ENCODE assay signal across 21 cellular contexts in the genomic region with DNA sequence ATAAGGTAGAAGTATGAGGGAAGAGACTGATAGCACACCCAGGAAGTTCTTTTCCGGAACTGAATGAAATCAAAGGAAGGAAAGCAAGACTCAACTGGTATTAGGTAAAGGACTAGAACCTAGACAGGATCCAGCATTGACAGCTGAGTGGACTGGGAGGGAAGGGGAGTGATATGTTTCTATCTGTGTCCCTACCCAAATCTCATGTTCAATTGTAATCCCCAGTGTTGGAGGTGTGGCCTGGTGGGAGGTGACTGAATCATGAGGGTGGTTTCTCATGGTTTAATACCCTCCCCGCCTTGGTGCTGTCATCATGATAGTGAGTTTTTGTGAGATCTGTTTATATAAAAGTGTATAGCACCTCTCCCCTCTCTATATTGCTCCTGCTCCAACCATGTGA.
DNase-seq lines count a peak whose midpoint lies in the region; ATAC-seq and TF ChIP-seq lines count a peak whose summit lies in the region.
"Had no signal": no experiment of that assay in that cellular context is flagged by ENCODE, and none has a peak within 500 bp of the region (broad histone marks: within the 10 kb centered on the region; RNA-seq: fewer than 3 reads in every experiment).

No MANE protein-coding gene starts in this region.

- peak overlapping the region; percentile 69 for H2AFZ ChIP-seq in osteoblast (ENCODE audit: low read length)

- H3K4me3 Mint-ChIP-seq in activated CD4-positive, alpha-beta T cell treated with anti-CD3 and anti-CD28 coated beads for 36 hours: no peak overlapping the region
- no peak overlapping the region for H3K4me3 Mint-ChIP-seq in chondrocyte (ENCODE audit: unreplicated experiment)
- H3K4me3 Mint-ChIP-seq: activated T-helper 1 cell treated with anti-CD3 and anti-CD28 coated beads, Interleukin-12 subunit alpha, Interleukin-12 subunit beta, Interleukin-2, Interleukin-4 antibody, amounts not matched to agents 30 ng/mL and 10 ng/mL and 1 ng/mL, durations not matched to agents 14 hours and 24 hours and 36 hours had no signal

- intact Hi-C loops in activated CD4-positive, alpha-beta T cell treated with anti-CD3 and anti-CD28 coated beads for 36 hours (cut with DNase I, micrococcal nuclease): no loop called here

- H3K27ac Mint-ChIP-seq in activated CD4-positive, alpha-beta T cell treated with anti-CD3 and anti-CD28 coated beads for 36 hours: peak overlapping the region; percentile 83
- H3K27ac Mint-ChIP-seq in chondrocyte (ENCODE audit: unreplicated experiment): peak overlapping the region; percentile 96
- H3K27ac Mint-ChIP-seq: activated T-helper 1 cell treated with anti-CD3 and anti-CD28 coated beads, Interleukin-12 subunit alpha, Interleukin-12 subunit beta, Interleukin-2, Interleukin-4 antibody, amounts not matched to agents 30 ng/mL and 10 ng/mL and 1 ng/mL, durations not matched to agents 14 hours and 24 hours and 36 hours had no signal

- ATAC-seq in activated CD4-positive, alpha-beta T cell treated with anti-CD3 and anti-CD28 coated beads for 36 hours: peak; percentile 74
- peak; percentile 36; the same call in 1 of the 3 replicates for ATAC-seq in RWPE2 (ENCODE audit: low read depth)
- no peak for ATAC-seq in HG03045 (IDR thresholded peaks at IDR 0.05; ENCODE audit: unreplicated experiment)
- ATAC-seq: GM12878, HCT116, left lobe of liver had no signal

- H3K36me3 Mint-ChIP-seq in activated CD4-positive, alpha-beta T cell treated with anti-CD3 and anti-CD28 coated beads for 36 hours (ENCODE audit: low read depth): peaks cover 4% of the 10 kb centered on the region
- H3K36me3 Mint-ChIP-seq in chondrocyte (ENCODE audit: low read depth): peaks cover 8% of the 10 kb centered on the region

- no peak overlapping the region for H3K4me3 ChIP-seq in RWPE2 (ENCODE audit: severe bottlenecking)
- no peak overlapping the region for H3K4me3 ChIP-seq in osteoblast (ENCODE audit: insufficient read depth, low read length)
- H3K4me3 ChIP-seq: BLaER1, GM12878 had no signal

- H3K4me2 ChIP-seq in osteoblast (ENCODE audit: insufficient read depth, low read length): peak overlapping the region; percentile 34
- H3K4me2 ChIP-seq: BLaER1 had no signal

- POLR2A ChIA-PET in activated CD4-positive, alpha-beta T cell treated with anti-CD3 and anti-CD28 coated beads for 36 hours (lab: Charles Lee): no interaction called here

- peak; percentile 35 for DNase-seq in activated CD4-positive, alpha-beta T cell treated with anti-CD3 and anti-CD28 coated beads for 36 hours
- no peak for DNase-seq in activated CD4-positive, alpha-beta T cell treated with anti-CD3 and anti-CD28 coated beads, Interleukin-2, amount 50 U/mL, for 4 hours
- DNase-seq in RWPE2 (ENCODE audit: low spot score): no peak
- no peak for DNase-seq in chondrocyte (ENCODE audit: low spot score)
- no peak for DNase-seq in osteoblast (ENCODE audit: insufficient read length, low spot score, missing footprints)
- DNase-seq in NCI-H1436 (lab: John Stamatoyannopoulos, UW): no peak
- no peak for DNase-seq in HCEC 1CT
- DNase-seq: activated CD4-positive, alpha-beta T cell treated with anti-CD3 and anti-CD28 coated beads, Interleukin-2, amount 50 U/mL, for 1 hour; DMS 273 treated with DMSO at 0.1 percent for 48 hours; GDM1; NCI-H2081 treated with DMSO at 0.1 percent for 48 hours; NCI-H510A; retina; SW 1271 had no signal

- no peaks in the 10 kb centered on the region for H3K27me3 Mint-ChIP-seq in activated CD4-positive, alpha-beta T cell treated with anti-CD3 and anti-CD28 coated beads for 36 hours
- H3K27me3 Mint-ChIP-seq in chondrocyte (ENCODE audit: low read depth): no peaks in the 10 kb centered on the region

- H3K36me3 ChIP-seq in RWPE2 (ENCODE audit: low read depth) (no peaks in the 10 kb centered on the region), osteoblast (ENCODE audit: insufficient read depth, low read length) (no peaks in the 10 kb centered on the region)
- H3K36me3 ChIP-seq: BLaER1 had no signal

- H3K27ac ChIP-seq in RWPE2 (ENCODE audit: poor library complexity, severe bottlenecking) (peak overlapping the region; percentile 86), osteoblast (ENCODE audit: low read depth, low read length) (peak overlapping the region; percentile 65)
- H3K27ac ChIP-seq: 22Rv1, BLaER1 had no signal

- CTCF ChIA-PET in activated CD4-positive, alpha-beta T cell treated with anti-CD3 and anti-CD28 coated beads for 36 hours (lab: Charles Lee): no interaction called here

- H3K79me2 ChIP-seq in osteoblast (ENCODE audit: insufficient read depth, low read length): no peaks in the 10 kb centered on the region

- H3K9me3 ChIP-seq in RWPE2 (ENCODE audit: severe bottlenecking) (no peaks in the 10 kb centered on the region), osteoblast (ENCODE audit: low read depth, low read length) (no peaks in the 10 kb centered on the region)

- H3K4me1 Mint-ChIP-seq in activated CD4-positive, alpha-beta T cell treated with anti-CD3 and anti-CD28 coated beads for 36 hours: peaks cover 6% of the 10 kb centered on the region
- H3K4me1 Mint-ChIP-seq in chondrocyte (ENCODE audit: low read depth): peaks cover 21% of the 10 kb centered on the region

- no peaks in the 10 kb centered on the region for H4K20me1 ChIP-seq in osteoblast (ENCODE audit: insufficient read depth, low read length)
- H4K20me1 ChIP-seq: BLaER1 had no signal

- H3K4me1 ChIP-seq in RWPE2 (ENCODE audit: insufficient read depth, poor library complexity, severe bottlenecking) (peaks cover 7% of the 10 kb centered on the region), osteoblast (ENCODE audit: insufficient read depth, low read length) (peaks cover 10% of the 10 kb centered on the region)
- H3K4me1 ChIP-seq: BLaER1 had no signal

- H3K27me3 ChIP-seq in RWPE2 (ENCODE audit: insufficient read depth, poor library complexity, severe bottlenecking) (no peaks in the 10 kb centered on the region), osteoblast (ENCODE audit: insufficient read depth, low read length) (no peaks in the 10 kb centered on the region)
- H3K27me3 ChIP-seq: BLaER1 had no signal

- no peak for TF ChIP-seq CTCF in RWPE2 (IDR thresholded peaks at IDR 0.05; ENCODE audit: poor library complexity, severe bottlenecking)
- no peak for TF ChIP-seq CTCF in chondrocyte (IDR thresholded peaks at IDR 0.05)
- no peak for TF ChIP-seq CTCF in osteoblast (IDR thresholded peaks at IDR 0.05; ENCODE audit: extremely low read depth, low read depth, low read length)

- H3K9me3 Mint-ChIP-seq in activated CD4-positive, alpha-beta T cell treated with anti-CD3 and anti-CD28 coated beads for 36 hours (ENCODE audit: low read depth): peaks cover 9% of the 10 kb centered on the region
- H3K9me3 Mint-ChIP-seq in chondrocyte (ENCODE audit: low read depth): peaks cover 15% of the 10 kb centered on the region
